22 cellular contexts compared by ENCODE assay signal in the genomic region with DNA sequence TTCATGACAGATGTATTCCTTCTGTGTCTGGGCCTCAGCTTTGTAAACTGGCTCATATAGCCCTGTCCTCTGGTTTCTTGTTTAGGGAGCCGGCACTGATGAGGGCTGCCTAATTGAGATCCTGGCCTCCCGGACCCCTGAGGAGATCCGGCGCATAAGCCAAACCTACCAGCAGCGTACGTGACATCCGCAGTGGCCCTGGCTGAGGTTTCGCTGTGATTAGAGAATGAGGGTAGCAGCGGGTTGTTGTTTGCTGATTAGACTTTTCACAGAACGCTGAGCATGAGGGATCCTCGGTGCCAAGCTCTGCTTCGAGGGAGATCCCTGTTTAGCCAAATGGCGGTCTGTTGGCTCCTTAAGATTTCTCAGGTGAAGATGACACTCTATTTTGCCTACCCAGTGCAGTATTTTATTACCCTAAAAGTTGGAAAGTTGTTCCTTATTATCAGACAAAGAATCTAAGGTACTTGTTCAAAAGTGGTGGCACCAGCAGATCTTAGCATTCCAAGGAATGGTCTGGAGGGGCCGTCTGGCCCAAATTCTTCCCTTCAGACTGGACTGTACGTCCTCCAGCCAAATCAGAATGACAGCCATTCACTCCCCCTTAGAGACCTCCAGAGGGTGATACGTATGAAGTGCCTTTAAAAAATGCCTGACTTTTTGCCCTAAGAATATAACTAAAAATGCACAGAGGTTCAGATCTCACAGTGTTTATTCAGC. TPM values are rescaled to one million over a fixed set of nuclear protein-coding genes. Genes with fewer than 3 reads are reported as not detected.
DNase-seq lines count a peak whose midpoint lies in the region; ATAC-seq and TF ChIP-seq lines count a peak whose summit lies in the region.
"Had no signal": no experiment of that assay in that cellular context is flagged by ENCODE, and none has a peak within 500 bp of the region (broad histone marks: within the 10 kb centered on the region; RNA-seq: fewer than 3 reads in every experiment).

No MANE protein-coding gene starts in this region.

- no peaks in the 10 kb centered on the region for H3K4me1 ChIP-seq in esophagus muscularis mucosa
- H3K4me1 ChIP-seq: HAP-1 had no signal

- 92% methylated on average over 16 of the region's 16 CpGs for WGBS in esophagus muscularis mucosa

- no peak overlapping the region for H3K27ac ChIP-seq in esophagus muscularis mucosa (replicated peaks in 1 of 4)
- H3K27ac ChIP-seq: BLaER1 treated with 17β-estradiol and CSF1 and Interleukin-3, amounts not matched to agents 10 nM and 100 nM; HL-60 had no signal

- no peak overlapping the region for H3K4me3 ChIP-seq in esophagus muscularis mucosa
- H3K4me3 ChIP-seq: BLaER1 treated with 17β-estradiol and CSF1 and Interleukin-3, amounts not matched to agents 10 nM and 100 nM; GM12878; HAP-1 had no signal

- intact Hi-C loops in esophagus muscularis mucosa (cut with DNase I), result no loop called here

- no peak for TF ChIP-seq CTCF in esophagus muscularis mucosa (IDR thresholded peaks at IDR 0.05)

- TF ChIP-seq EP300 in esophagus muscularis mucosa (IDR thresholded peaks at IDR 0.05), result no peak

- ATAC-seq in HG03175 (IDR thresholded peaks at IDR 0.05; ENCODE audit: unreplicated experiment), result no peak
- ATAC-seq: GM12878, SK-N-SH treated with all-trans-retinoic acid at 6 μM for 48 hours had no signal

- DNase-seq in NCI-H748 (lab: John Stamatoyannopoulos, UW; ENCODE audit: unreplicated experiment) (peak; percentile 32), NCI-H748 treated with DMSO at 0.1 percent for 48 hours (lab: John Stamatoyannopoulos, UW) (no peak), NCI-H446 (lab: John Stamatoyannopoulos, UW) (peak; percentile 61 to 79), esophagus muscularis mucosa (ENCODE audit: extremely low spot score) (peak; percentile 68), retina (peak; percentile 41), 8988T (no peak)
- DNase-seq: CD4-positive, alpha-beta T cell; GDM1; GOT3; Karpas-422; NCI-H1092 treated with DMSO at 0.1 percent for 48 hours; NCI-H1436; NCI-H187; NCI-H526 treated with DMSO at 0.1 percent for 48 hours; NK-92 treated with Interleukin-12 subunit alpha and Interleukin-12 subunit beta, amount 100 ng/mL, for 24 hours; PC-3 had no signal

- H3K36me3 ChIP-seq in esophagus muscularis mucosa, result peaks cover 40 to 90% (median 73%) of the 10 kb centered on the region in 4 donors
- H3K36me3 ChIP-seq: HAP-1 had no signal

- H3K27me3 ChIP-seq in esophagus muscularis mucosa, result no peaks in the 10 kb centered on the region
- H3K27me3 ChIP-seq: BLaER1 treated with 17β-estradiol and CSF1 and Interleukin-3, amounts not matched to agents 10 nM and 100 nM had no signal

- H3K9me3 ChIP-seq in esophagus muscularis mucosa, result no peaks in the 10 kb centered on the region
- H3K9me3 ChIP-seq: BLaER1 treated with 17β-estradiol and CSF1 and Interleukin-3, amounts not matched to agents 10 nM and 100 nM; HAP-1 had no signal

- no peak for TF ChIP-seq POLR2A in esophagus muscularis mucosa (IDR thresholded peaks at IDR 0.05; ENCODE audit: low read depth)

RNA-seq across cellular contexts. Expression of a gene that starts 21.5 kb away (rescaled TPM):
- 10 to 100 TPM in 2 of 4 donors, 1 to 10 TPM in 2; 9.5 to 13.7 (median 10.3) TPM for total RNA-seq in esophagus muscularis mucosa

Comparison
In these comparisons a context has a peak if more than half of its experiments do, and no peak if none do; other contexts are left out.
1. DNase-seq: peak in NCI-H748 (single experiment), NCI-H446 (2 of 2), esophagus muscularis mucosa (single experiment) and retina (single experiment); none in NCI-H748 treated with DMSO at 0.1 percent for 48 hours (single experiment) and 8988T (single experiment).